8 cellular contexts compared by ENCODE assay signal in genomic region chrX:152897216-152898144, GRCh38. TPM values are rescaled to one million over a fixed set of nuclear protein-coding genes. Genes with fewer than 3 reads are reported as not detected.
DNase-seq lines count a peak whose midpoint lies in the region; ATAC-seq, FAIRE-seq and TF ChIP-seq lines count a peak whose summit lies in the region.
"Had no signal": no experiment of that assay in that cellular context is flagged by ENCODE, and none has a peak within 500 bp of the region (broad histone marks: within the 10 kb centered on the region; RNA-seq: fewer than 3 reads in every experiment).

TSS of gene ZNF185 (plus strand) at chrX:152898067. CDS start at chrX:152914490, 16,423 bp downstream.

- peak; percentile 33 for DNase-seq in H54 (ENCODE audit: insufficient read length, low spot score)
- peak; percentile 47 for DNase-seq in NT2/D1 (ENCODE audit: low read depth, low spot score)
- DNase-seq in foreskin keratinocyte = peak in 1 of 2 donors; percentile 55
- peak; percentile 18 for DNase-seq in renal cortical epithelial cell (ENCODE audit: low read depth)
- no peak for DNase-seq in NCI-H187 treated with DMSO at 0.1 percent for 48 hours (lab: John Stamatoyannopoulos, UW)
- DNase-seq: activated T-cell treated with anti-CD3 and anti-CD28 coated beads, Interleukin-2, amount 50 U/mL, for 4 hours had no signal

- no peaks in the 10 kb centered on the region for H3K36me3 ChIP-seq in NT2/D1 (ENCODE audit: insufficient read depth, insufficient read length, low read length)

- no peak for FAIRE-seq in H54 (lab: Jason Lieb, UNC)

- H3K4me3 ChIP-seq in NT2/D1 (ENCODE audit: insufficient read length, low read depth) = peak within 1 kb of the TSS; percentile 36

- H3K9ac ChIP-seq in NT2/D1 (ENCODE audit: insufficient read length, low read depth) = peak within 1 kb of the TSS; percentile 64

- no peak within 1 kb of the TSS for H3K27ac ChIP-seq in foreskin keratinocyte

- H3K27me3 ChIP-seq in NT2/D1 (ENCODE audit: insufficient read depth, insufficient read length) = no peaks in the 10 kb centered on the region
- H3K27me3 ChIP-seq in foreskin keratinocyte = no peaks in the 10 kb centered on the region

- no peak for TF ChIP-seq POLR2A in H54 (IDR thresholded peaks at IDR 0.05; ENCODE audit: low read depth, low read length)

- no peak for TF ChIP-seq CTCF in foreskin keratinocyte (conservative IDR thresholded peaks at IDR 0.05)

- ATAC-seq in foreskin keratinocyte = peak; percentile 23
- ATAC-seq in GM18517 (IDR thresholded peaks at IDR 0.05; ENCODE audit: unreplicated experiment) = no peak
- no peak for ATAC-seq in HG02642 (IDR thresholded peaks at IDR 0.05; ENCODE audit: poor library complexity, unreplicated experiment)

- H3K9me3 ChIP-seq in NT2/D1 (ENCODE audit: insufficient read depth, low read length) = no peaks in the 10 kb centered on the region

- H3K4me1 ChIP-seq in NT2/D1 (ENCODE audit: insufficient read depth, insufficient read length) (peaks cover 2% of the 10 kb centered on the region), foreskin keratinocyte (peaks cover 23% of the 10 kb centered on the region)

RNA-seq across cellular contexts. Expression of gene ZNF185, which starts in this region (rescaled TPM):
- total RNA-seq in foreskin keratinocyte (23.3 and 39.0 TPM in 2 replicates), renal cortical epithelial cell (45.3 and 63.4 TPM in 2 replicates)
- 15.3 and 22.7 TPM in 2 replicates for polyA plus RNA-seq in foreskin keratinocyte
